10 cellular contexts compared by ENCODE assay signal in genomic region chr15:90924375-90924774, GRCh38. TPM values are rescaled to one million over a fixed set of nuclear protein-coding genes. Genes with fewer than 3 reads are reported as not detected.
DNase-seq lines count a peak whose midpoint lies in the region; ATAC-seq and TF ChIP-seq lines count a peak whose summit lies in the region.
"Had no signal": no experiment of that assay in that cellular context is flagged by ENCODE, and none has a peak within 500 bp of the region (broad histone marks: within the 10 kb centered on the region; RNA-seq: fewer than 3 reads in every experiment).

No MANE protein-coding gene starts in this region.

- H3K9me3 Mint-ChIP-seq in activated CD8-positive, alpha-beta T cell treated with anti-CD3 and anti-CD28 coated beads for 36 hours = no peaks in the 10 kb centered on the region
- H3K9me3 Mint-ChIP-seq: IgD-negative memory B cell had no signal

- peak overlapping the region; percentile 49 for H3K27ac Mint-ChIP-seq in activated CD8-positive, alpha-beta T cell treated with anti-CD3 and anti-CD28 coated beads for 36 hours

- H3K36me3 Mint-ChIP-seq in activated CD8-positive, alpha-beta T cell treated with anti-CD3 and anti-CD28 coated beads for 36 hours (ENCODE audit: low read depth) = peaks cover 18% of the 10 kb centered on the region

- no peak overlapping the region for H3K27ac ChIP-seq in RWPE1
- H3K27ac ChIP-seq: psoas muscle had no signal

- intact Hi-C loops in activated CD8-positive, alpha-beta T cell treated with anti-CD3 and anti-CD28 coated beads for 36 hours (cut with micrococcal nuclease) = no loop called here

- DNase-seq in GM19238 (ENCODE audit: insufficient read length, low spot score) (peak; percentile 61), RWPE1 (ENCODE audit: low spot score) (no peak), occipital lobe (lab: John Stamatoyannopoulos, UW) (no peak), NCI-H2171 treated with DMSO at 0.1 percent for 48 hours (lab: John Stamatoyannopoulos, UW) (no peak)
- peak; percentile 28 for DNase-seq in activated CD8-positive, alpha-beta T cell treated with anti-CD3 and anti-CD28 coated beads for 36 hours
- DNase-seq: dorsolateral prefrontal cortex, PC-3 had no signal

- CTCF ChIA-PET in activated CD8-positive, alpha-beta T cell treated with anti-CD3 and anti-CD28 coated beads for 36 hours (lab: Charles Lee) = interaction anchor here (2.8 to 6.1 kb wide), 2 partner anchors 8 to 11 kb away, joined by 9 to 47 read pairs; partner anchors contain the start of genes HDDC3 and UNC45A
- CTCF ChIA-PET in RWPE1 (lab: Yijun Ruan, JAX) = no interaction called here

- H3K4me1 Mint-ChIP-seq in activated CD8-positive, alpha-beta T cell treated with anti-CD3 and anti-CD28 coated beads for 36 hours (ENCODE audit: low read depth) = peaks cover 23% of the 10 kb centered on the region

- H3K4me3 Mint-ChIP-seq in activated CD8-positive, alpha-beta T cell treated with anti-CD3 and anti-CD28 coated beads for 36 hours = no peak overlapping the region

- ATAC-seq in HG02642 (IDR thresholded peaks at IDR 0.05; ENCODE audit: poor library complexity, unreplicated experiment) = peak; percentile 72
- peak; percentile 65 for ATAC-seq in activated CD8-positive, alpha-beta T cell treated with anti-CD3 and anti-CD28 coated beads for 36 hours
- ATAC-seq: PC-3, psoas muscle had no signal

- no peak for TF ChIP-seq CTCF in activated CD8-positive, alpha-beta T cell treated with anti-CD3 and anti-CD28 coated beads for 36 hours (IDR thresholded peaks at IDR 0.05)
- no peak for TF ChIP-seq CTCF in RWPE1 (conservative IDR thresholded peaks at IDR 0.05; ENCODE audit: low read depth)

- POLR2A ChIA-PET in activated CD8-positive, alpha-beta T cell treated with anti-CD3 and anti-CD28 coated beads for 36 hours (lab: Charles Lee) = no interaction called here
- POLR2A ChIA-PET in RWPE1 (lab: Yijun Ruan, JAX; ENCODE audit: low non-redundant PET) = no interaction called here

- no peaks in the 10 kb centered on the region for H3K27me3 Mint-ChIP-seq in activated CD8-positive, alpha-beta T cell treated with anti-CD3 and anti-CD28 coated beads for 36 hours
- H3K27me3 Mint-ChIP-seq: IgD-negative memory B cell had no signal

RNA-seq across cellular contexts. Expression of gene HDDC3, which starts 8.0 kb away (rescaled TPM):
- 10 to 100 TPM; 34.2 to 35.6 TPM for total RNA-seq in activated CD8-positive, alpha-beta T cell treated with anti-CD3 and anti-CD28 coated beads for 36 hours
- 11.7 TPM for total RNA-seq in occipital lobe

RNA-seq across cellular contexts. Expression of gene UNC45A, which starts 10.7 kb away (rescaled TPM):
- 10 to 100 TPM; 65.0 to 66.8 TPM for total RNA-seq in activated CD8-positive, alpha-beta T cell treated with anti-CD3 and anti-CD28 coated beads for 36 hours
- total RNA-seq in occipital lobe = 35.7 TPM

RNA-seq across cellular contexts. Expression of gene MAN2A2, which starts 21.3 kb away (rescaled TPM):
- 10 to 100 TPM; 85.0 to 87.7 TPM for total RNA-seq in activated CD8-positive, alpha-beta T cell treated with anti-CD3 and anti-CD28 coated beads for 36 hours
- total RNA-seq in occipital lobe = 32.4 TPM

RNA-seq across cellular contexts. Expression of gene RCCD1, which starts 30.3 kb away (rescaled TPM):
- total RNA-seq in activated CD8-positive, alpha-beta T cell treated with anti-CD3 and anti-CD28 coated beads for 36 hours = 10 to 100 TPM; 30.0 to 30.9 TPM
- 17.9 TPM for total RNA-seq in occipital lobe

RNA-seq across cellular contexts. Expression of gene FES, which starts 40.1 kb away (rescaled TPM):
- total RNA-seq in activated CD8-positive, alpha-beta T cell treated with anti-CD3 and anti-CD28 coated beads for 36 hours = 1 to 10 TPM; 4.1 to 4.6 TPM
- total RNA-seq in occipital lobe = 4.8 TPM

Comparison
In these comparisons a context has a peak if more than half of its experiments do, and no peak if none do; other contexts are left out.
1. DNase-seq: peak in GM19238 (single experiment) and activated CD8-positive, alpha-beta T cell treated with anti-CD3 and anti-CD28 coated beads for 36 hours (single experiment); none in RWPE1 (single experiment), occipital lobe (single experiment) and NCI-H2171 treated with DMSO at 0.1 percent for 48 hours (single experiment).